ENCODE assay signal across 9 cellular contexts in the genomic region with DNA sequence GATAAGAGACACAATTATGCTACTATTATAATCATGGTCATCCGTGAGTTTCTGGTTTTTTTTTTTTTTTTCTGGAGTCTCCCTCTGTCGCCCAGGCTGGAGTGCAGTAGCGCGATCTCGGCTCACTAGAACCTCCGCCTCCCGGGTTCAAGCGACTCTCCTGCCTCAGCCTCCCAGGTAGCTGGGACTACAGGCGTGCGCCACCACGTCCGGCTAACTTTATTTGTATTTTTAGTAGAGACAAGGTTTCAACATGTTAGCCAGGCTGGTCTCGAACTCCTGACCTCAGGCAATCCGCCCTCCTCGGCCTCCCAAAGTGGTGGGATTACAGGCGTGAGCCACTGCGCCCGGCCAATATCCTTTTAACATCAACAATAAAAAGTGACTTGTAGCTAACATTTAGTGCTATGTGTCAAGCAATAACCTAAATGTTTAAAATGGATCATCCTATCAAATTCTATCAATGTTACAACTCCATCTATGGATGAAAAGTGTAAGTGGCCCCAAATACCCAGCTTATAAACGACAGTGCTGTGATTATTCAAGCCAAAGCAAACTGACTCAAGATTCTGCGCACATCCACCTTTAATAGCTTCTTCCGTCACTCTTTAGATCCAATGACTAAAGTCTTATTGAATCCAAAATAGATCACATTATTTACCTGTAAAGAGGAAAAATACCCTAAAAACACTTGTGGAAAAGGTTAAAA. TPM values are rescaled to one million over a fixed set of nuclear protein-coding genes. Genes with fewer than 3 reads are reported as not detected.
DNase-seq lines count a peak whose midpoint lies in the region; ATAC-seq, FAIRE-seq and TF ChIP-seq lines count a peak whose summit lies in the region.
"Not testable (repeated sequence)": the region's sequence is repeated elsewhere in the genome, so short reads cannot be mapped to it uniquely, and the experiment has no call there.
"Had no signal": no experiment of that assay in that cellular context is flagged by ENCODE, and none has a peak within 500 bp of the region (broad histone marks: within the 10 kb centered on the region; RNA-seq: fewer than 3 reads in every experiment).

No MANE protein-coding gene starts in this region.

- not testable (repeated sequence) for H3K4me1 Mint-ChIP-seq in activated CD4-positive, alpha-beta T cell treated with anti-CD3 and anti-CD28 coated beads, Interleukin-2, amount 10 ng/mL, durations not matched to agents 24 days and 14 days; nephron
- peaks cover 18% of the 10 kb centered on the region for H3K4me1 Mint-ChIP-seq in stimulated activated naive CD8-positive, alpha-beta T cell treated with anti-CD3 and anti-CD28 coated beads, Interleukin-15, amount 100 ng/mL, for 72 hours

- BruUV-seq in endothelial cell of umbilical vein (replicated peaks; lab: Mats Ljungman, UMichigan), result not testable (repeated sequence)

- TF ChIP-seq CTCF in AG09309 (IDR thresholded peaks at IDR 0.05; ENCODE audit: control insufficient read depth, insufficient read depth, low read depth, low read length, missing control alignments), result peak; percentile 8
- not testable (repeated sequence) for TF ChIP-seq CTCF in ascending aorta (IDR thresholded peaks at IDR 0.05); endothelial cell of umbilical vein (IDR thresholded peaks at IDR 0.05; ENCODE audit: extremely low read depth in 1 of 2, insufficient read depth in 1 of 2, low read depth in 1 of 2, low read length in 2 of 2); nephron (IDR thresholded peaks at IDR 0.05; ENCODE audit: unreplicated experiment in 3 of 3)

- not testable (repeated sequence) for H3K9ac ChIP-seq in endothelial cell of umbilical vein (replicated peaks; ENCODE audit: extremely low read depth, insufficient read depth, low read length); iPS-20b (ENCODE audit: low read depth, low read length)

- not testable (repeated sequence) for ATAC-seq in stimulated activated naive CD8-positive, alpha-beta T cell treated with anti-CD3 and anti-CD28 coated beads, Interleukin-15, amount 100 ng/mL, for 72 hours

- H3K4me3 Mint-ChIP-seq in activated CD4-positive, alpha-beta T cell treated with anti-CD3 and anti-CD28 coated beads, Interleukin-2, amount 10 ng/mL, durations not matched to agents 24 days and 14 days, result peak overlapping the region; percentile 91
- peak overlapping the region; percentile 42 to 77 (median 54) for H3K4me3 Mint-ChIP-seq in nephron
- H3K4me3 Mint-ChIP-seq in stimulated activated naive CD8-positive, alpha-beta T cell treated with anti-CD3 and anti-CD28 coated beads, Interleukin-15, amount 100 ng/mL, for 72 hours, result peak overlapping the region; percentile 87 to 88

- DNase-seq in AG09309 (ENCODE audit: low read depth); stimulated activated naive CD8-positive, alpha-beta T cell treated with anti-CD3 and anti-CD28 coated beads, Interleukin-15, amount 100 ng/mL, for 72 hours: not testable (repeated sequence)
- DNase-seq in HT-29 (ENCODE audit: low spot score) (peak; percentile 2), ascending aorta (ENCODE audit: low spot score in 2 of 2) (peak in 1 of 2 donors; percentile 60), endothelial cell of umbilical vein (ENCODE audit: low read depth, low spot score) (peak; percentile 23)
- DNase-seq in activated CD4-positive, alpha-beta T cell treated with anti-CD3 and anti-CD28 coated beads, Interleukin-2, amount 10 ng/mL, durations not matched to agents 24 days and 14 days, result peak; percentile 52

- H3K27ac ChIP-seq in ascending aorta (peak overlapping the region; percentile 80 to 92), endothelial cell of umbilical vein (ENCODE audit: insufficient read depth, low read depth, low read length) (peak overlapping the region; percentile 37)
- H3K27ac ChIP-seq in iPS-20b (ENCODE audit: low read length), result not testable (repeated sequence)

- H3K27me3 ChIP-seq in ascending aorta; endothelial cell of umbilical vein (ENCODE audit: control insufficient read depth in 2 of 2, insufficient read depth in 2 of 2, low read length in 2 of 2); iPS-20b (ENCODE audit: insufficient read depth, low read length): not testable (repeated sequence)

- H3K9me3 ChIP-seq in ascending aorta; endothelial cell of umbilical vein (replicated peaks; ENCODE audit: control insufficient read depth, insufficient read depth, low read length); iPS-20b (ENCODE audit: insufficient read depth, low read depth, low read length): not testable (repeated sequence)

- not testable (repeated sequence) for H3K27ac Mint-ChIP-seq in activated CD4-positive, alpha-beta T cell treated with anti-CD3 and anti-CD28 coated beads, Interleukin-2, amount 10 ng/mL, durations not matched to agents 24 days and 14 days
- H3K27ac Mint-ChIP-seq in nephron, result peak overlapping the region in 1 of 3 experiments; percentile 17
- peak overlapping the region in 1 of 2 donors; percentile 65 for H3K27ac Mint-ChIP-seq in stimulated activated naive CD8-positive, alpha-beta T cell treated with anti-CD3 and anti-CD28 coated beads, Interleukin-15, amount 100 ng/mL, for 72 hours

- not testable (repeated sequence) for H3K9me3 Mint-ChIP-seq in activated CD4-positive, alpha-beta T cell treated with anti-CD3 and anti-CD28 coated beads, Interleukin-2, amount 10 ng/mL, durations not matched to agents 24 days and 14 days; nephron; stimulated activated naive CD8-positive, alpha-beta T cell treated with anti-CD3 and anti-CD28 coated beads, Interleukin-15, amount 100 ng/mL, for 72 hours

- peak; percentile 61 for FAIRE-seq in endothelial cell of umbilical vein (lab: Jason Lieb, UNC)

- H3K27me3 Mint-ChIP-seq in activated CD4-positive, alpha-beta T cell treated with anti-CD3 and anti-CD28 coated beads, Interleukin-2, amount 10 ng/mL, durations not matched to agents 24 days and 14 days; nephron (ENCODE audit: low read depth): not testable (repeated sequence)
- H3K27me3 Mint-ChIP-seq in stimulated activated naive CD8-positive, alpha-beta T cell treated with anti-CD3 and anti-CD28 coated beads, Interleukin-15, amount 100 ng/mL, for 72 hours, result peaks cover 13% of the 10 kb centered on the region

- not testable (repeated sequence) for H3K79me2 ChIP-seq in endothelial cell of umbilical vein (ENCODE audit: control insufficient read depth, insufficient read depth, low read length)

- H3K9me1 ChIP-seq in endothelial cell of umbilical vein (replicated peaks; ENCODE audit: control insufficient read depth, extremely low read depth, insufficient read depth, low read length), result not testable (repeated sequence)

- not testable (repeated sequence) for H2AFZ ChIP-seq in endothelial cell of umbilical vein (ENCODE audit: low read depth, low read length)

- dilution Hi-C loops in endothelial cell of umbilical vein (cut with MboI; ENCODE audit: extremely low pct_ligation_motif_present, low sequenced_read_pairs), result not testable (repeated sequence)

- H3K4me3 ChIP-seq in AG09309 (ENCODE audit: control insufficient read depth, low read depth, low read length) (peak overlapping the region; percentile 51), ascending aorta (peak overlapping the region; percentile 71 to 91), endothelial cell of umbilical vein (replicated peaks in 1 of 3; ENCODE audit: insufficient read depth in 1 of 3, low read depth in 1 of 3, low read length in 3 of 3) (peak overlapping the region in 1 of 3 experiments; percentile 48), iPS-20b (ENCODE audit: low read length) (peak overlapping the region; percentile 50; the same call in 1 of the 2 replicates)

- H3K36me3 Mint-ChIP-seq in activated CD4-positive, alpha-beta T cell treated with anti-CD3 and anti-CD28 coated beads, Interleukin-2, amount 10 ng/mL, durations not matched to agents 24 days and 14 days (ENCODE audit: low read depth); nephron (ENCODE audit: low read depth): not testable (repeated sequence)

- TF ChIP-seq POLR2A in endothelial cell of umbilical vein (IDR thresholded peaks at IDR 0.05; ENCODE audit: low read depth, low read length), result not testable (repeated sequence)

- intact Hi-C loops in activated CD4-positive, alpha-beta T cell treated with anti-CD3 and anti-CD28 coated beads, Interleukin-2, amount 10 ng/mL, durations not matched to agents 24 days and 14 days (cut with micrococcal nuclease), result not testable (repeated sequence)
- intact Hi-C loops in ascending aorta (cut with DNase I), result loop anchor here (2.0 to 5.0 kb wide), 2 partner anchors 173 to 374 kb away; a partner anchor contains a TSS
- intact Hi-C loops in endothelial cell of umbilical vein (cut with micrococcal nuclease), result loop anchor here (2.0 to 5.0 kb wide), 2 partner anchors 174 to 311 kb away; a partner anchor contains a TSS

- CTCF ChIA-PET in endothelial cell of umbilical vein (lab: Charles Lee), result interaction anchor here (1.1 to 1.6 kb wide), 3 partner anchors 172 to 310 kb away, joined by 3 to 16 read pairs (median 3); no protein-coding TSS in a partner anchor

- POLR2A ChIA-PET in endothelial cell of umbilical vein (lab: Charles Lee), result interaction anchor here (0.7 kb wide), 2 partner anchors 111 to 292 kb away, joined by 3 read pairs; no protein-coding TSS in a partner anchor

- H3K36me3 ChIP-seq in ascending aorta; endothelial cell of umbilical vein (ENCODE audit: control insufficient read depth in 2 of 2, extremely low read depth in 1 of 2, insufficient read depth in 2 of 2, low read length in 2 of 2); iPS-20b (ENCODE audit: insufficient read depth, low read depth, low read length): not testable (repeated sequence)

- peak overlapping the region; percentile 47 for H3K4me2 ChIP-seq in endothelial cell of umbilical vein (ENCODE audit: insufficient read depth, low read length)

- not testable (repeated sequence) for H3K4me1 ChIP-seq in ascending aorta; endothelial cell of umbilical vein (ENCODE audit: control insufficient read depth, extremely low read depth, insufficient read depth, low read length); iPS-20b (ENCODE audit: insufficient read depth, low read length)

- H4K20me1 ChIP-seq in endothelial cell of umbilical vein (replicated peaks; ENCODE audit: control insufficient read depth, extremely low read depth, insufficient read depth, low read length), result not testable (repeated sequence)

RNA-seq across cellular contexts. Expression of a gene that starts 1.7 kb away (rescaled TPM):
- 2.5 and 3.3 TPM in 2 replicates for total RNA-seq in HT-29 (2014; rRNA removed; shearing (Covaris generic))
- total RNA-seq in activated CD4-positive, alpha-beta T cell treated with anti-CD3 and anti-CD28 coated beads, Interleukin-2, amount 10 ng/mL, durations not matched to agents 24 days and 14 days, result 13.9 and 15.6 TPM in 2 replicates
- 8.2 TPM for total RNA-seq in ascending aorta
- total RNA-seq in endothelial cell of umbilical vein, result 10.8 and 17.7 TPM in 2 replicates
- polyA plus RNA-seq in endothelial cell of umbilical vein, result 0.75 and 0.98 TPM in 2 replicates
- 0.37 and 0.52 TPM in 2 replicates for polyA plus RNA-seq in endothelial cell of umbilical vein (2011; cell fraction: cytosol; rRNA removed)
- 10.8 and 12.0 TPM in 2 replicates for polyA plus RNA-seq in endothelial cell of umbilical vein (2011; cell fraction: nucleus; rRNA removed)
- polyA plus RNA-seq in endothelial cell of umbilical vein (2012), result 6.2 and 8.0 TPM in 2 replicates
- polyA minus RNA-seq in endothelial cell of umbilical vein, result 1.7 and 7.9 TPM in 2 replicates
- polyA minus RNA-seq in endothelial cell of umbilical vein (2011; cell fraction: cytosol; rRNA and poly(A)+ RNA removed), result 2.7 TPM
- 28.9 and 30.9 TPM in 2 replicates for polyA minus RNA-seq in endothelial cell of umbilical vein (2011; cell fraction: nucleus; rRNA and poly(A)+ RNA removed)
- total RNA-seq: OCI-LY7 had no signal

RNA-seq across cellular contexts. Expression of a gene that starts 50.2 kb away (rescaled TPM):
- total RNA-seq in HT-29 (2014; rRNA removed; shearing (Covaris generic)), result 9.4 and 10.4 TPM in 2 replicates
- total RNA-seq in activated CD4-positive, alpha-beta T cell treated with anti-CD3 and anti-CD28 coated beads, Interleukin-2, amount 10 ng/mL, durations not matched to agents 24 days and 14 days, result 44.6 and 48.5 TPM in 2 replicates
- total RNA-seq in ascending aorta (3.2 TPM), endothelial cell of umbilical vein (66.8 and 71.0 TPM in 2 replicates)
- polyA plus RNA-seq in endothelial cell of umbilical vein, result 17.9 and 21.9 TPM in 2 replicates
- polyA plus RNA-seq in endothelial cell of umbilical vein (2011; cell fraction: cytosol; rRNA removed), result 22.7 and 23.9 TPM in 2 replicates
- 34.9 and 40.9 TPM in 2 replicates for polyA plus RNA-seq in endothelial cell of umbilical vein (2011; cell fraction: nucleus; rRNA removed)
- 52.1 and 63.9 TPM in 2 replicates for polyA plus RNA-seq in endothelial cell of umbilical vein (2012)
- 54.3 and 59.0 TPM in 2 replicates for polyA minus RNA-seq in endothelial cell of umbilical vein
- 30.0 TPM for polyA minus RNA-seq in endothelial cell of umbilical vein (2011; cell fraction: cytosol; rRNA and poly(A)+ RNA removed)
- polyA minus RNA-seq in endothelial cell of umbilical vein (2011; cell fraction: nucleus; rRNA and poly(A)+ RNA removed), result 20.8 and 32.0 TPM in 2 replicates
